Comparison of ENCODE assay signal across 12 cellular contexts in the genomic region with DNA sequence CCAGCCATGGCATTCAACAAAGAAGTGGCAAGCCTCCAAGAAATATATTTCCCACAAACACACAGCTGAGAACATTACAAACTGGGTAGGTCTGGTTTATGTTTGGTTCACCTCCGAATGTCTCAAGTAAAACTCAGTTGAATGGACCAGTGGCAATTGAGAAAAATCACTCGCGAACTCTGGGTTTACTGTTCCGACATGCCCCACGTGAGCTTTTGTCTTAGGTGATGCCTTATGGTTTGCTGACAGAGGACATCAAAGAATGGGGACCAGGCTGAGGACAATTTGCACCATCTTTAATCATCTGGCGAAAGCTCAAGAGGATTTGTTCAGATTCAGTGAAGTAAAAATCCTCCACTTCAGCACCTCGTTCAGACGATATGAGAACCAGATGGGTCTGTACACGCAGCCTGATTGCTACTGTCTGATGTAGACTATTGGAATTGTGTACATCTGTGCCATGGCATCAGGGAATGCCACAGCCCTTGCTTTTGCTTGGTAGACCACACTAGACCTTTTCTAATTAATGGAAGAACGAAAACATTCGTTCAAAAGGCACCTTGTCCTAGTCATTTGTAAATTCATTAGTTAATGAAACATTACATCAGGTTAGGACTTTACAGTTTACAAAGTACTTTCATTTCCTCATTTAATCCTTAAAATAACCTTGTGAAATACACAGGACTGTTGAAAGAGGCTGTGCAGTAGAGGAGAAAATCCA. TPM values are rescaled to one million over a fixed set of nuclear protein-coding genes. Genes with fewer than 3 reads are reported as not detected.
DNase-seq lines count a peak whose midpoint lies in the region; ATAC-seq and TF ChIP-seq lines count a peak whose summit lies in the region.
"Had no signal": no experiment of that assay in that cellular context is flagged by ENCODE, and none has a peak within 500 bp of the region (broad histone marks: within the 10 kb centered on the region; RNA-seq: fewer than 3 reads in every experiment).

No MANE protein-coding gene starts in this region.

- H3K9me3 ChIP-seq in hepatocyte (ENCODE audit: low read depth) (no peaks in the 10 kb centered on the region), sigmoid colon (no peaks in the 10 kb centered on the region)
- H3K9me3 ChIP-seq: esophagus squamous epithelium had no signal

- peak overlapping the region; percentile 5 for H2AFZ ChIP-seq in hepatocyte

- no peak for TF ChIP-seq POLR2A in sigmoid colon (IDR thresholded peaks at IDR 0.05)

- no peaks in the 10 kb centered on the region for H3K9me2 ChIP-seq in hepatocyte (replicated peaks; ENCODE audit: insufficient read depth)

- H3K4me1 ChIP-seq in hepatocyte (ENCODE audit: insufficient read depth) (peaks cover 21% of the 10 kb centered on the region), sigmoid colon (no peaks in the 10 kb centered on the region)

- TF ChIP-seq CTCF in hepatocyte (IDR thresholded peaks at IDR 0.05; ENCODE audit: poor library complexity) (no peak), sigmoid colon (IDR thresholded peaks at IDR 0.05) (no peak)

- H3K79me2 ChIP-seq in hepatocyte: no peaks in the 10 kb centered on the region

- H4K20me1 ChIP-seq in hepatocyte (ENCODE audit: insufficient read depth, poor library complexity, severe bottlenecking): no peaks in the 10 kb centered on the region

- H3K27ac ChIP-seq in hepatocyte: no peak overlapping the region
- no peak overlapping the region for H3K27ac ChIP-seq in sigmoid colon
- H3K27ac ChIP-seq: esophagus squamous epithelium had no signal

- peak overlapping the region; percentile 34 for H3K4me2 ChIP-seq in hepatocyte

- H3K4me3 ChIP-seq in hepatocyte (no peak overlapping the region), sigmoid colon (no peak overlapping the region)
- H3K4me3 ChIP-seq: esophagus squamous epithelium had no signal

- H3K36me3 ChIP-seq in hepatocyte (replicated peaks; ENCODE audit: insufficient read depth, low read depth) (no peaks in the 10 kb centered on the region), sigmoid colon (no peaks in the 10 kb centered on the region)
- H3K36me3 ChIP-seq: esophagus squamous epithelium had no signal

- H3K27me3 ChIP-seq in hepatocyte (no peaks in the 10 kb centered on the region), sigmoid colon (no peaks in the 10 kb centered on the region)
- H3K27me3 ChIP-seq: esophagus squamous epithelium had no signal

- no peak for TF ChIP-seq EP300 in sigmoid colon (IDR thresholded peaks at IDR 0.05)

- DNase-seq in hepatocyte (ENCODE audit: low spot score) (peak; percentile 17), A172 (ENCODE audit: low spot score) (no peak), sigmoid colon (no peak)
- DNase-seq in stimulated activated CD4-positive, alpha-beta T cell treated with anti-CD3 and anti-CD28 coated beads, Interleukin-4, amount 100 ng/mL, for 1 hour: no peak
- no peak for DNase-seq in stimulated activated CD4-positive, alpha-beta T cell treated with anti-CD3 and anti-CD28 coated beads, Interleukin-12 subunit alpha, Interleukin-12 subunit beta, amount 100 ng/mL, for 4 hours
- DNase-seq: activated naive CD4-positive, alpha-beta T cell; esophagus squamous epithelium had no signal

- intact Hi-C loops in sigmoid colon (cut with DNase I): no loop called here

- ATAC-seq in GM19035 (IDR thresholded peaks at IDR 0.05; ENCODE audit: unreplicated experiment): peak; percentile 95
- peak; percentile 89 for ATAC-seq in HG02642 (IDR thresholded peaks at IDR 0.05; ENCODE audit: poor library complexity, unreplicated experiment)
- ATAC-seq in HG03575 (IDR thresholded peaks at IDR 0.05; ENCODE audit: extremely low read depth, insufficient number of reproducible peaks, low FRiP score, unreplicated experiment): peak; percentile 93

- 46% methylated on average over 11 of the region's 11 CpGs for WGBS in hepatocyte (ENCODE audit: low lambda C conversion rate, missing lambda C conversion rate)
- 68 to 87% methylated on average over 11 of the region's 11 CpGs for WGBS in sigmoid colon, 2 donors

RNA-seq across cellular contexts. Expression of gene SLC10A2, which starts 59.4 kb away (rescaled TPM):
- total RNA-seq in hepatocyte (1.8 and 2.6 TPM in 2 replicates), sigmoid colon (not detected)
- polyA plus RNA-seq in hepatocyte (0.63 and 0.74 TPM in 2 replicates), sigmoid colon (under 1 TPM in 1 of 3 donors, not detected in 2; 0.29 TPM)
- not detected in 2 replicates for total RNA-seq in A172 (2014; rRNA removed; shearing (Covaris generic))
- total RNA-seq: esophagus squamous epithelium; G401; T-helper 2 cell treated with Interferon-gamma antibody and Interleukin-4, amounts not matched to agents 100 ng/mL and 5 ng/mL, for 36 hours had no signal
